9 cellular contexts compared by ENCODE assay signal in genomic region chr2:166375205-166375735, GRCh38. TPM values are rescaled to one million over a fixed set of nuclear protein-coding genes. Genes with fewer than 3 reads are reported as not detected.
DNase-seq lines count a peak whose midpoint lies in the region; ATAC-seq and TF ChIP-seq lines count a peak whose summit lies in the region.
"Had no signal": no experiment of that assay in that cellular context is flagged by ENCODE, and none has a peak within 500 bp of the region (broad histone marks: within the 10 kb centered on the region; RNA-seq: fewer than 3 reads in every experiment).

No MANE protein-coding gene starts in this region.

- WGBS in smooth muscle cell (ENCODE audit: low lambda C conversion rate): 3% methylated on average over 17 of the region's 17 CpGs

- H3K4me3 ChIP-seq in WI38 (ENCODE audit: low read depth, low read length) (peak overlapping the region; percentile 77), iPS-11a (ENCODE audit: low read depth, low read length) (peak overlapping the region; percentile 87), smooth muscle cell (peak overlapping the region; percentile 69)

- ATAC-seq in HG02885 (IDR thresholded peaks at IDR 0.05; ENCODE audit: poor library complexity, unreplicated experiment): peak; percentile 31

- no peak overlapping the region for H3K9ac ChIP-seq in smooth muscle cell (ENCODE audit: low read depth)

- H3K4me2 ChIP-seq in smooth muscle cell: peak overlapping the region; percentile 96

- no peaks in the 10 kb centered on the region for H3K9me3 ChIP-seq in smooth muscle cell (replicated peaks; ENCODE audit: low read depth)

- no peaks in the 10 kb centered on the region for H3K36me3 ChIP-seq in smooth muscle cell (ENCODE audit: low read depth)

- peak overlapping the region; percentile 92 for H2AFZ ChIP-seq in smooth muscle cell (ENCODE audit: low read depth)

- peaks cover 67% of the 10 kb centered on the region for H3K27me3 ChIP-seq in smooth muscle cell (ENCODE audit: low read depth)

- peaks cover 16% of the 10 kb centered on the region for H3K4me1 ChIP-seq in smooth muscle cell (ENCODE audit: low read depth)

- no peaks in the 10 kb centered on the region for H3K79me2 ChIP-seq in smooth muscle cell (ENCODE audit: low read depth)

- no peaks in the 10 kb centered on the region for H3F3A ChIP-seq in smooth muscle cell (ENCODE audit: low read depth)

- H4K20me1 ChIP-seq in smooth muscle cell (ENCODE audit: low read depth): no peaks in the 10 kb centered on the region

- no peak overlapping the region for H3K27ac ChIP-seq in smooth muscle cell (ENCODE audit: low read depth)

- peak; percentile 49 to 62 for DNase-seq in NCI-H2081 (lab: John Stamatoyannopoulos, UW)
- no peak for DNase-seq in NCI-H2081 treated with DMSO at 0.1 percent for 48 hours (lab: John Stamatoyannopoulos, UW)
- no peak for DNase-seq in smooth muscle cell (lab: John Stamatoyannopoulos, UW; ENCODE audit: unreplicated experiment)
- no peak for DNase-seq in NCI-H2029 treated with DMSO at 0.1 percent for 48 hours (lab: John Stamatoyannopoulos, UW)
- DNase-seq in activated CD4-positive, alpha-beta T cell treated with anti-CD3 and anti-CD28 coated beads, Interleukin-2, amount 50 U/mL, for 1 hour: no peak
- DNase-seq: DND-41 had no signal

- TF ChIP-seq CTCF in WI38 (IDR thresholded peaks at IDR 0.05; ENCODE audit: low read depth, low read length): no peak
- TF ChIP-seq CTCF in smooth muscle cell (IDR thresholded peaks at IDR 0.05; ENCODE audit: borderline replicate concordance, insufficient read depth, poor library complexity, severe bottlenecking): no peak

RNA-seq across cellular contexts. Expression of gene SCN9A, which starts 0.5 kb away (rescaled TPM):
- total RNA-seq in smooth muscle cell: 0.31 and 0.49 TPM in 2 replicates
- 0.24 TPM in 1 of 2 replicates, not detected in the other for polyA plus RNA-seq in smooth muscle cell

Comparison
In these comparisons a context has a peak if more than half of its experiments do, and no peak if none do; other contexts are left out.
1. DNase-seq: peak in NCI-H2081 (2 of 2); none in NCI-H2081 treated with DMSO at 0.1 percent for 48 hours (single experiment), smooth muscle cell (single experiment), NCI-H2029 treated with DMSO at 0.1 percent for 48 hours (single experiment) and activated CD4-positive, alpha-beta T cell treated with anti-CD3 and anti-CD28 coated beads, Interleukin-2, amount 50 U/mL, for 1 hour (single experiment).
2. Peak in every context shown above with its lines, with median percentiles within 50 percentile points of each other: H3K4me3 ChIP-seq.